1 cellular context compared by ENCODE assay signal in the genomic region with DNA sequence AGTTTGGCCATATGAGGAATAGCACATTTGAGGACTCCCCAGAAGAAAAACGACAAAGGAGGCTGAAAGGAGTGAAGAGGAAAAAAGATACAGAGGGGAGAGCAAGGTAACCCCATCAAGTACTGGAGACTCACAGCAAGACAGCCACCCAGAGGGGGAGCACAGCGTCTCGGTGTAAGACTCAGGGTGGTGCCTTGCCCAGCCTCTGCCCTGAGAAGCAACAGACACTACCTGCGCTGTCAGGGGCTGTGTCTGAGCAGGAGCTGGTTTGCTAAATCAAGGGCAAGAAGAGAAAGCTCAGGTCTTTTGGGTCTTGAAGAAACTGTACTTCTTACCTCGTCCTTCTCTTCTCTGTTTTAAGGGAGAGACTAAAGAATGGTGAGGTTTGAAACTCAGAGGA.
TF ChIP-seq lines count a peak whose summit lies in the region.

No MANE protein-coding gene starts in this region.

TF ChIP-seq in GM12878, 131 proteins besides CTCF, POLR2A, EP300 and RAD21:
- TF ChIP-seq SMC3 (IDR thresholded peaks at IDR 0.05; ENCODE audit: borderline replicate concordance, low read length) (no peak), BHLHE40 (IDR thresholded peaks at IDR 0.05; ENCODE audit: borderline replicate concordance in 1 of 2, low read depth in 2 of 2, low read length in 1 of 2) (no peak), EZH2 (IDR thresholded peaks at IDR 0.05; ENCODE audit: borderline replicate concordance, control insufficient read depth, low read depth, low read length) (no peak), FOXM1 (IDR thresholded peaks at IDR 0.05; ENCODE audit: low read depth, low read length) (no peak), ATF2 (IDR thresholded peaks at IDR 0.05; ENCODE audit: low read length) (no peak), RCOR1 (conservative IDR thresholded peaks at IDR 0.05; ENCODE audit: low read depth, low read length) (no peak), FOS (IDR thresholded peaks at IDR 0.05; ENCODE audit: borderline replicate concordance, extremely low read depth, insufficient read length) (no peak), MAX (IDR thresholded peaks at IDR 0.05; ENCODE audit: low read depth, low read length) (no peak), STAT3 (IDR thresholded peaks at IDR 0.05; ENCODE audit: low read depth, low read length) (no peak), ATF3 (IDR thresholded peaks at IDR 0.05; ENCODE audit: borderline replicate concordance, extremely low read depth, low read depth, low read length) (no peak), TCF3 (IDR thresholded peaks at IDR 0.05; ENCODE audit: borderline replicate concordance, insufficient read depth, low read depth, low read length) (no peak), POLR2AphosphoS5 (IDR thresholded peaks at IDR 0.05; ENCODE audit: low read length) (no peak), JUND (IDR thresholded peaks at IDR 0.05; ENCODE audit: low read depth, low read length) (no peak)
- TF ChIP-seq, protein P1, sequence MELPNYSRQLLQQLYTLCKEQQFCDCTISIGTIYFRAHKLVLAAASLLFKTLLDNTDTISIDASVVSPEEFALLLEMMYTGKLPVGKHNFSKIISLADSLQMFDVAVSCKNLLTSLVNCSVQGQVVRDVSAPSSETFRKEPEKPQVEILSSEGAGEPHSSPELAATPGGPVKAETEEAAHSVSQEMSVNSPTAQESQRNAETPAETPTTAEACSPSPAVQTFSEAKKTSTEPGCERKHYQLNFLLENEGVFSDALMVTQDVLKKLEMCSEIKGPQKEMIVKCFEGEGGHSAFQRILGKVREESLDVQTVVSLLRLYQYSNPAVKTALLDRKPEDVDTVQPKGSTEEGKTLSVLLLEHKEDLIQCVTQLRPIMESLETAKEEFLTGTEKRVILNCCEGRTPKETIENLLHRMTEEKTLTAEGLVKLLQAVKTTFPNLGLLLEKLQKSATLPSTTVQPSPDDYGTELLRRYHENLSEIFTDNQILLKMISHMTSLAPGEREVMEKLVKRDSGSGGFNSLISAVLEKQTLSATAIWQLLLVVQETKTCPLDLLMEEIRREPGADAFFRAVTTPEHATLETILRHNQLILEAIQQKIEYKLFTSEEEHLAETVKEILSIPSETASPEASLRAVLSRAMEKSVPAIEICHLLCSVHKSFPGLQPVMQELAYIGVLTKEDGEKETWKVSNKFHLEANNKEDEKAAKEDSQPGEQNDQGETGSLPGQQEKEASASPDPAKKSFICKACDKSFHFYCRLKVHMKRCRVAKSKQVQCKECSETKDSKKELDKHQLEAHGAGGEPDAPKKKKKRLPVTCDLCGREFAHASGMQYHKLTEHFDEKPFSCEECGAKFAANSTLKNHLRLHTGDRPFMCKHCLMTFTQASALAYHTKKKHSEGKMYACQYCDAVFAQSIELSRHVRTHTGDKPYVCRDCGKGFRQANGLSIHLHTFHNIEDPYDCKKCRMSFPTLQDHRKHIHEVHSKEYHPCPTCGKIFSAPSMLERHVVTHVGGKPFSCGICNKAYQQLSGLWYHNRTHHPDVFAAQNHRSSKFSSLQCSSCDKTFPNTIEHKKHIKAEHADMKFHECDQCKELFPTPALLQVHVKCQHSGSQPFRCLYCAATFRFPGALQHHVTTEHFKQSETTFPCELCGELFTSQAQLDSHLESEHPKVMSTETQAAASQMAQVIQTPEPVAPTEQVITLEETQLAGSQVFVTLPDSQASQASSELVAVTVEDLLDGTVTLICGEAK (IDR thresholded peaks at IDR 0.05; ENCODE audit: borderline replicate concordance): no peak
- TF ChIP-seq, protein P2, sequence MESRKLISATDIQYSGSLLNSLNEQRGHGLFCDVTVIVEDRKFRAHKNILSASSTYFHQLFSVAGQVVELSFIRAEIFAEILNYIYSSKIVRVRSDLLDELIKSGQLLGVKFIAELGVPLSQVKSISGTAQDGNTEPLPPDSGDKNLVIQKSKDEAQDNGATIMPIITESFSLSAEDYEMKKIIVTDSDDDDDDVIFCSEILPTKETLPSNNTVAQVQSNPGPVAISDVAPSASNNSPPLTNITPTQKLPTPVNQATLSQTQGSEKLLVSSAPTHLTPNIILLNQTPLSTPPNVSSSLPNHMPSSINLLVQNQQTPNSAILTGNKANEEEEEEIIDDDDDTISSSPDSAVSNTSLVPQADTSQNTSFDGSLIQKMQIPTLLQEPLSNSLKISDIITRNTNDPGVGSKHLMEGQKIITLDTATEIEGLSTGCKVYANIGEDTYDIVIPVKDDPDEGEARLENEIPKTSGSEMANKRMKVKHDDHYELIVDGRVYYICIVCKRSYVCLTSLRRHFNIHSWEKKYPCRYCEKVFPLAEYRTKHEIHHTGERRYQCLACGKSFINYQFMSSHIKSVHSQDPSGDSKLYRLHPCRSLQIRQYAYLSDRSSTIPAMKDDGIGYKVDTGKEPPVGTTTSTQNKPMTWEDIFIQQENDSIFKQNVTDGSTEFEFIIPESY (IDR thresholded peaks at IDR 0.05): no peak
- TF ChIP-seq, protein P3, sequence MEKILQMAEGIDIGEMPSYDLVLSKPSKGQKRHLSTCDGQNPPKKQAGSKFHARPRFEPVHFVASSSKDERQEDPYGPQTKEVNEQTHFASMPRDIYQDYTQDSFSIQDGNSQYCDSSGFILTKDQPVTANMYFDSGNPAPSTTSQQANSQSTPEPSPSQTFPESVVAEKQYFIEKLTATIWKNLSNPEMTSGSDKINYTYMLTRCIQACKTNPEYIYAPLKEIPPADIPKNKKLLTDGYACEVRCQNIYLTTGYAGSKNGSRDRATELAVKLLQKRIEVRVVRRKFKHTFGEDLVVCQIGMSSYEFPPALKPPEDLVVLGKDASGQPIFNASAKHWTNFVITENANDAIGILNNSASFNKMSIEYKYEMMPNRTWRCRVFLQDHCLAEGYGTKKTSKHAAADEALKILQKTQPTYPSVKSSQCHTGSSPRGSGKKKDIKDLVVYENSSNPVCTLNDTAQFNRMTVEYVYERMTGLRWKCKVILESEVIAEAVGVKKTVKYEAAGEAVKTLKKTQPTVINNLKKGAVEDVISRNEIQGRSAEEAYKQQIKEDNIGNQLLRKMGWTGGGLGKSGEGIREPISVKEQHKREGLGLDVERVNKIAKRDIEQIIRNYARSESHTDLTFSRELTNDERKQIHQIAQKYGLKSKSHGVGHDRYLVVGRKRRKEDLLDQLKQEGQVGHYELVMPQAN (conservative IDR thresholded peaks at IDR 0.05): no peak
- TF ChIP-seq, protein P4, sequence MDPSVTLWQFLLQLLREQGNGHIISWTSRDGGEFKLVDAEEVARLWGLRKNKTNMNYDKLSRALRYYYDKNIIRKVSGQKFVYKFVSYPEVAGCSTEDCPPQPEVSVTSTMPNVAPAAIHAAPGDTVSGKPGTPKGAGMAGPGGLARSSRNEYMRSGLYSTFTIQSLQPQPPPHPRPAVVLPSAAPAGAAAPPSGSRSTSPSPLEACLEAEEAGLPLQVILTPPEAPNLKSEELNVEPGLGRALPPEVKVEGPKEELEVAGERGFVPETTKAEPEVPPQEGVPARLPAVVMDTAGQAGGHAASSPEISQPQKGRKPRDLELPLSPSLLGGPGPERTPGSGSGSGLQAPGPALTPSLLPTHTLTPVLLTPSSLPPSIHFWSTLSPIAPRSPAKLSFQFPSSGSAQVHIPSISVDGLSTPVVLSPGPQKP (IDR thresholded peaks at IDR 0.05; ENCODE audit: low read depth, low read length): no peak
